ENCODE assay signal across 18 cellular contexts in the genomic region with DNA sequence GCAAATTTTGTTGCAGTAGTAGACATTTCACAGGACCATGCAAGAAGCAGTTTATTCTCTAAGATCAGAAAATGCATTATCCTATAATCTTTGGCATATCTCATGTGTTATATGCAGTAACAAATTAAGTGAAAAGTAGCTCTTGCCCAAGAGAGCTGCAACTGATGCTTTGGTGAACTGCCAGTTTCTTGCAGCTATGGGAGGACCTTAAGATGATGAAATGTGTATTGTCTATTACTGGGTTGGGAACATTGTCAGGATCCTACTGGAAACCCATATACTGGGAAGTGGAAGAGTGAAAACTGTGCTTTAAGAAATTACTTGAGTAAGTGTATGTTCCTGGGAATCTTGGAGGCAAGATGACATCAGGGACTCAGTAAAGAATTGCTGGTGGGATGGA.
DNase-seq lines count a peak whose midpoint lies in the region; ATAC-seq and TF ChIP-seq lines count a peak whose summit lies in the region.
"Had no signal": no experiment of that assay in that cellular context is flagged by ENCODE, and none has a peak within 500 bp of the region (broad histone marks: within the 10 kb centered on the region; RNA-seq: fewer than 3 reads in every experiment).

No MANE protein-coding gene starts in this region.

- no TSS peak for BruUV-seq in IMR-90 (replicated peaks; lab: Mats Ljungman, UMichigan)

- no peaks in the 10 kb centered on the region for H4K20me1 ChIP-seq in IMR-90 (ENCODE audit: insufficient read depth, low read length)

- dilution Hi-C loops in IMR-90 (cut with HindIII; ENCODE audit: low sequenced_read_pairs, unreplicated experiment) = no loop called here

- no peak overlapping the region for H3K23ac ChIP-seq in IMR-90 (ENCODE audit: low read depth, low read length)

- no peak overlapping the region for H3K4me3 Mint-ChIP-seq in activated T-cell treated with anti-CD3 and anti-CD28 coated beads, Interleukin-2, amount 50 U/mL, for 72 hours
- H3K4me3 Mint-ChIP-seq: CD4-positive, alpha-beta T cell; H9 had no signal

- no peak overlapping the region for H4K91ac ChIP-seq in IMR-90 (ENCODE audit: insufficient read depth, low read depth, low read length)

- CTCF ChIA-PET in IMR-90 (lab: Yijun Ruan, JAX) = no interaction called here

- no peak overlapping the region for H3K4me2 ChIP-seq in IMR-90 (ENCODE audit: low read depth, low read length)

- no peaks in the 10 kb centered on the region for H3K27me3 ChIP-seq in IMR-90 (ENCODE audit: control insufficient read depth, insufficient read depth, low read length)
- H3K27me3 ChIP-seq: BE2C, SJCRH30 had no signal

- ATAC-seq in IMR-90 (ENCODE audit: low read depth) = no peak; the same call in 1 of the 2 replicates
- no peak for ATAC-seq in activated T-cell treated with anti-CD3 and anti-CD28 coated beads, Interleukin-2, amount 50 U/mL, for 72 hours (replicated peaks in 1 of 2)
- ATAC-seq in GM18867 (IDR thresholded peaks at IDR 0.05; ENCODE audit: unreplicated experiment) = no peak
- ATAC-seq: PC-3 had no signal

- no peak overlapping the region for H2AK5ac ChIP-seq in IMR-90 (ENCODE audit: low read depth, low read length)

- H2AK9ac ChIP-seq in IMR-90 (replicated peaks; ENCODE audit: low read depth, low read length, poor library complexity) = no peak overlapping the region

- POLR2A ChIA-PET in IMR-90 (lab: Charles Lee; ENCODE audit: unreplicated experiment) = no interaction called here

- peaks cover 4% of the 10 kb centered on the region for H3K9me1 ChIP-seq in IMR-90 (ENCODE audit: insufficient read depth, low read length)

- TF ChIP-seq CTCF in IMR-90 (conservative IDR thresholded peaks at IDR 0.05; ENCODE audit: low read depth, low read length) (no peak), fibroblast of mammary gland (conservative IDR thresholded peaks at IDR 0.05; ENCODE audit: control insufficient read depth, insufficient read depth, low read depth, low read length) (no peak)

- H3K4me1 Mint-ChIP-seq in activated T-cell treated with anti-CD3 and anti-CD28 coated beads, Interleukin-2, amount 50 U/mL, for 72 hours (ENCODE audit: low read depth) = no peaks in the 10 kb centered on the region
- H3K4me1 Mint-ChIP-seq: H9 had no signal

- H3K9ac ChIP-seq in IMR-90 (ENCODE audit: low read depth, low read length) = no peak overlapping the region

- TF ChIP-seq RAD21 in IMR-90 (IDR thresholded peaks at IDR 0.05; ENCODE audit: low read length) = no peak

- H3K9me3 Mint-ChIP-seq in activated T-cell treated with anti-CD3 and anti-CD28 coated beads, Interleukin-2, amount 50 U/mL, for 72 hours = peaks cover 2 to 3% of the 10 kb centered on the region in 2 donors
- H3K9me3 Mint-ChIP-seq: CD4-positive, alpha-beta T cell; H9 had no signal

- no peaks in the 10 kb centered on the region for H3K36me3 Mint-ChIP-seq in activated T-cell treated with anti-CD3 and anti-CD28 coated beads, Interleukin-2, amount 50 U/mL, for 72 hours (ENCODE audit: insufficient read depth in 2 of 2)

- H3K27ac Mint-ChIP-seq in activated T-cell treated with anti-CD3 and anti-CD28 coated beads, Interleukin-2, amount 50 U/mL, for 72 hours = no peak overlapping the region
- H3K27ac Mint-ChIP-seq: CD4-positive, alpha-beta T cell had no signal

- no peak overlapping the region for H3K18ac ChIP-seq in IMR-90 (ENCODE audit: low read depth, low read length)

- peak overlapping the region; percentile 40; the same call in 1 of the 2 replicates for H3K14ac ChIP-seq in IMR-90 (replicated peaks; ENCODE audit: low read depth, low read length)

- H3K9me3 ChIP-seq in IMR-90 (ENCODE audit: control insufficient read depth, insufficient read depth, low read length) = no peaks in the 10 kb centered on the region
- H3K9me3 ChIP-seq: BE2C, SJCRH30 had no signal

- H3K56ac ChIP-seq in IMR-90 (ENCODE audit: extremely low read depth, insufficient read depth, low read length) = no peak overlapping the region

- no peak overlapping the region for H3K27ac ChIP-seq in IMR-90 (ENCODE audit: insufficient read depth, low read length)
- H3K27ac ChIP-seq: HL-60, SJCRH30 had no signal

- no peaks in the 10 kb centered on the region for H3K79me1 ChIP-seq in IMR-90 (ENCODE audit: low read depth in 1 of 2, low read length in 2 of 2)

- H3K4me3 ChIP-seq in IMR-90 (ENCODE audit: insufficient read depth, low read depth, low read length) = no peak overlapping the region
- no peak overlapping the region for H3K4me3 ChIP-seq in fibroblast of mammary gland (ENCODE audit: control insufficient read depth, low read depth, low read length)
- H3K4me3 ChIP-seq: GM12878, SJCRH30 had no signal

- 0 out of 2 replicates have a peak, but pooled peaks cover 1% of the 10 kb centered on the region for H3K4me1 ChIP-seq in IMR-90 (ENCODE audit: control insufficient read depth, insufficient read depth, low read length)
- H3K4me1 ChIP-seq: BE2C, SJCRH30 had no signal

- intact Hi-C loops in IMR-90 (cut with micrococcal nuclease) = no loop called here

- no peak overlapping the region for H2BK15ac ChIP-seq in IMR-90 (ENCODE audit: low read depth, low read length)

- H3K4ac ChIP-seq in IMR-90 (ENCODE audit: low read depth, low read length) = no peak overlapping the region

- H2BK20ac ChIP-seq in IMR-90 (ENCODE audit: low read depth, low read length) = no peak overlapping the region

- H4K5ac ChIP-seq in IMR-90 (ENCODE audit: low read depth, low read length) = no peak overlapping the region

- no peaks in the 10 kb centered on the region for H3K36me3 ChIP-seq in IMR-90 (ENCODE audit: control insufficient read depth, insufficient read depth, low read length)
- H3K36me3 ChIP-seq: BE2C, SJCRH30 had no signal

- H2BK120ac ChIP-seq in IMR-90 (ENCODE audit: low read depth, low read length) = 0 out of 2 replicates have a peak overlapping the region, but pooled peaks have one; percentile 15

- TF ChIP-seq POLR2A in IMR-90 (IDR thresholded peaks at IDR 0.05; ENCODE audit: low read depth, low read length) = no peak

- H2AFZ ChIP-seq in IMR-90 (replicated peaks; ENCODE audit: low read length, poor library complexity) = no peak overlapping the region

- no peak overlapping the region for H4K8ac ChIP-seq in IMR-90 (ENCODE audit: low read depth in 2 of 2, low read length in 2 of 2)

- in situ Hi-C loops in IMR-90 (cut with MboI; ENCODE audit: low sequenced_read_pairs) = no loop called here

- DNase-seq in AG20443 (ENCODE audit: low spot score) (peak; percentile 42), IMR-90 (peak; percentile 55), fibroblast of mammary gland (ENCODE audit: low read depth) (peak; percentile 83), myocyte (ENCODE audit: low read depth) (peak; percentile 14), NCI-H748 treated with DMSO at 0.1 percent for 48 hours (lab: John Stamatoyannopoulos, UW) (no peak), NCI-H128 (lab: John Stamatoyannopoulos, UW; ENCODE audit: unreplicated experiment) (no peak)
- no peak for DNase-seq in activated T-cell treated with anti-CD3 and anti-CD28 coated beads, Interleukin-2, amount 50 U/mL, for 72 hours
- DNase-seq: BE2C; CD4-positive, alpha-beta T cell; H9; NCI-H1436; NCI-H2029 treated with DMSO at 0.1 percent for 48 hours; NCI-H82; PC-3; SJCRH30 had no signal

- H3K27me3 Mint-ChIP-seq in activated T-cell treated with anti-CD3 and anti-CD28 coated beads, Interleukin-2, amount 50 U/mL, for 72 hours (ENCODE audit: low read depth) = no peaks in the 10 kb centered on the region
- H3K27me3 Mint-ChIP-seq: CD4-positive, alpha-beta T cell had no signal

- no peak overlapping the region for H2BK5ac ChIP-seq in IMR-90 (ENCODE audit: low read depth, low read length, poor library complexity, severe bottlenecking)

TF ChIP-seq in IMR-90, 13 proteins besides CTCF, POLR2A, EP300 and RAD21:
- TF ChIP-seq CEBPB (IDR thresholded peaks at IDR 0.05; ENCODE audit: low read depth, low read length) (peak; percentile 32; the same call in 1 of the 2 replicates), USF2 (IDR thresholded peaks at IDR 0.05; ENCODE audit: low read depth, low read length) (no peak)

Comparison
In these comparisons a context has a peak if more than half of its experiments do, and no peak if none do; other contexts are left out.
1. DNase-seq: peak in AG20443 (single experiment), IMR-90 (single experiment), fibroblast of mammary gland (single experiment) and myocyte (single experiment); none in NCI-H748 treated with DMSO at 0.1 percent for 48 hours (single experiment), activated T-cell treated with anti-CD3 and anti-CD28 coated beads, Interleukin-2, amount 50 U/mL, for 72 hours (0 of 2) and NCI-H128 (single experiment).